In genomic region chr2:88320374-88320773, GRCh38 we compare ENCODE assay signal across 11 cellular contexts.
"Had no signal": no experiment of that assay in that cellular context is flagged by ENCODE, and none has a peak within 500 bp of the region (broad histone marks: within the 10 kb centered on the region; RNA-seq: fewer than 3 reads in every experiment).

No MANE protein-coding gene starts in this region.

- ATAC-seq: HCT116 had no signal

- H2AFZ ChIP-seq: GM23248 had no signal

- H3K36me3 ChIP-seq: HAP-1 had no signal

- H3K4me2 ChIP-seq: KMS-11 had no signal

- H3K4me3 Mint-ChIP-seq: HFFc6 had no signal

- FAIRE-seq: H1, H54, HepG2 had no signal

- DNase-seq: GM23248, HFFc6, KBM-7 had no signal

- H3K9me3 Mint-ChIP-seq: HFFc6 had no signal

- H3K27ac Mint-ChIP-seq: HFFc6, IgD-negative memory B cell had no signal

- H3K9ac ChIP-seq: GM23248, KMS-11 had no signal

- H3K36me3 Mint-ChIP-seq: IgD-negative memory B cell had no signal

- H3K4me3 ChIP-seq: GM23248, HAP-1 had no signal

- H3K4me1 ChIP-seq: HAP-1 had no signal

- H3K4me1 Mint-ChIP-seq: IgD-negative memory B cell had no signal

- H3K27ac ChIP-seq: GM23248, HL-60, KMS-11 had no signal

- H3K9me3 ChIP-seq: HAP-1 had no signal
